8 cellular contexts compared by ENCODE assay signal in the genomic region with DNA sequence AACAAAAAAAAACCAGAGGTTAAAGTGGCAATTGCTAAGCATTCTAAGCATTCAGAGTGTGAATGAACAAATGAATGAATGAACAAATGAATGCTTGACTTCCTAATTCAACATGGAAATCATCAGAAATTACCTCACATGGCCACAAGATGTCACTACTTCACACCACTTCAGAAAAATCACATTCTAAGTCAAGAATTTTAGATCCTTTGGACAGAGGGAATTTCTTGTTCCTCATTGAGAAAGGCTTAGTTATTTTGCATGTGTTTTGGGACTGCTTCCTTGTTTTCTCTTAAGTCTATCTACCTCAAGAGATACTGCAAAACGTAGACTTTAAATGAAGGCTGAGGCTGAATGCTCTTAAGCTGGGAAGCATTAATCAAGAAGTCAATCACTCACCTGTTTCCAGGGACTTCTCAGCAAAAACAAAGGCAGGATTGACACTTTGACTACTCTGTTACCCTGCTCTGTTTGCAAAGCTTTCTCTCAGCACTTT.
A peak's percentile ranks its signal among the peaks of the same experiment; 100 is the strongest.
DNase-seq lines count a peak whose midpoint lies in the region; ATAC-seq, FAIRE-seq and TF ChIP-seq lines count a peak whose summit lies in the region.

No MANE protein-coding gene starts in this region.

- H3K4me3 Mint-ChIP-seq in activated CD4-positive, alpha-beta T cell treated with anti-CD3 and anti-CD28 coated beads, Interleukin-2, amount 10 ng/mL, durations not matched to agents 24 days and 14 days: no peak overlapping the region

- no peaks in the 10 kb centered on the region for H3K4me1 Mint-ChIP-seq in activated CD4-positive, alpha-beta T cell treated with anti-CD3 and anti-CD28 coated beads, Interleukin-2, amount 10 ng/mL, durations not matched to agents 24 days and 14 days

- DNase-seq in activated CD4-positive, alpha-beta T cell treated with anti-CD3 and anti-CD28 coated beads, Interleukin-2, amount 10 ng/mL, durations not matched to agents 24 days and 14 days: peak; percentile 68
- no peak for DNase-seq in activated CD4-positive, alpha-beta T cell treated with anti-CD3 and anti-CD28 coated beads, Interleukin-2, amount 50 U/mL, for 4 hours
- peak; percentile 84 for DNase-seq in NCI-H748 (lab: John Stamatoyannopoulos, UW; ENCODE audit: unreplicated experiment)
- peak; percentile 61 for DNase-seq in bronchial epithelial cell (ENCODE audit: low read depth)
- DNase-seq in left lung: no peak

- no peak overlapping the region for H3K27ac Mint-ChIP-seq in activated CD4-positive, alpha-beta T cell treated with anti-CD3 and anti-CD28 coated beads, Interleukin-2, amount 10 ng/mL, durations not matched to agents 24 days and 14 days

- TF ChIP-seq CTCF in bronchial epithelial cell (IDR thresholded peaks at IDR 0.05; ENCODE audit: insufficient read depth, low read length, severe bottlenecking): peak; percentile 50
- peak; percentile 45 to 77 for TF ChIP-seq CTCF in left lung (IDR thresholded peaks at IDR 0.05)

- intact Hi-C loops in activated CD4-positive, alpha-beta T cell treated with anti-CD3 and anti-CD28 coated beads, Interleukin-2, amount 10 ng/mL, durations not matched to agents 24 days and 14 days (cut with micrococcal nuclease): loop anchor here (1.0 to 2.0 kb wide), 3 partner anchors 34 to 437 kb away; no protein-coding TSS in a partner anchor
- intact Hi-C loops in left lung (cut with DNase I): no loop called here

- H3K36me3 ChIP-seq in bronchial epithelial cell (ENCODE audit: control insufficient read depth, insufficient read depth, low read length) (no peaks in the 10 kb centered on the region), left lung (no peaks in the 10 kb centered on the region)

- no peaks in the 10 kb centered on the region for H3K9me3 Mint-ChIP-seq in activated CD4-positive, alpha-beta T cell treated with anti-CD3 and anti-CD28 coated beads, Interleukin-2, amount 10 ng/mL, durations not matched to agents 24 days and 14 days

- ATAC-seq in HG03175 (IDR thresholded peaks at IDR 0.05; ENCODE audit: unreplicated experiment) (peak; percentile 69), left lung (peak; percentile 75), HG03521 (IDR thresholded peaks at IDR 0.05; ENCODE audit: unreplicated experiment) (no peak)
- ATAC-seq in activated CD4-positive, CD25-positive, alpha-beta regulatory T cell treated with anti-CD3 and anti-CD28 coated beads, Interleukin-2, amount 50 U/mL, for 24 hours: no peak

- no peak for FAIRE-seq in bronchial epithelial cell (lab: Jason Lieb, UNC)

- no peaks in the 10 kb centered on the region for H3K36me3 Mint-ChIP-seq in activated CD4-positive, alpha-beta T cell treated with anti-CD3 and anti-CD28 coated beads, Interleukin-2, amount 10 ng/mL, durations not matched to agents 24 days and 14 days (ENCODE audit: low read depth)

- H3K27me3 ChIP-seq in bronchial epithelial cell (ENCODE audit: control insufficient read depth, insufficient read depth, low read length) (no peaks in the 10 kb centered on the region), left lung (no peaks in the 10 kb centered on the region)

- H3K4me1 ChIP-seq in left lung: no peaks in the 10 kb centered on the region

- peaks cover 0 to 2% of the 10 kb centered on the region in 2 donors for H3K9me3 ChIP-seq in left lung

- no peak overlapping the region for H3K4me3 ChIP-seq in bronchial epithelial cell (ENCODE audit: low read depth, low read length)
- H3K4me3 ChIP-seq in left lung: no peak overlapping the region

- no peaks in the 10 kb centered on the region for H3K27me3 Mint-ChIP-seq in activated CD4-positive, alpha-beta T cell treated with anti-CD3 and anti-CD28 coated beads, Interleukin-2, amount 10 ng/mL, durations not matched to agents 24 days and 14 days

- H3K27ac ChIP-seq in left lung: no peak overlapping the region

Comparison
In these comparisons a context has a peak if more than half of its experiments do, and no peak if none do; other contexts are left out.
1. DNase-seq: peak in activated CD4-positive, alpha-beta T cell treated with anti-CD3 and anti-CD28 coated beads, Interleukin-2, amount 10 ng/mL, durations not matched to agents 24 days and 14 days (single experiment), NCI-H748 (single experiment) and bronchial epithelial cell (single experiment); none in activated CD4-positive, alpha-beta T cell treated with anti-CD3 and anti-CD28 coated beads, Interleukin-2, amount 50 U/mL, for 4 hours (0 of 2) and left lung (0 of 2).
2. ATAC-seq: peak in HG03175 (single experiment) and left lung (single experiment); none in activated CD4-positive, CD25-positive, alpha-beta regulatory T cell treated with anti-CD3 and anti-CD28 coated beads, Interleukin-2, amount 50 U/mL, for 24 hours (0 of 2) and HG03521 (single experiment).